ENCODE assay signal across 22 cellular contexts in the genomic region with DNA sequence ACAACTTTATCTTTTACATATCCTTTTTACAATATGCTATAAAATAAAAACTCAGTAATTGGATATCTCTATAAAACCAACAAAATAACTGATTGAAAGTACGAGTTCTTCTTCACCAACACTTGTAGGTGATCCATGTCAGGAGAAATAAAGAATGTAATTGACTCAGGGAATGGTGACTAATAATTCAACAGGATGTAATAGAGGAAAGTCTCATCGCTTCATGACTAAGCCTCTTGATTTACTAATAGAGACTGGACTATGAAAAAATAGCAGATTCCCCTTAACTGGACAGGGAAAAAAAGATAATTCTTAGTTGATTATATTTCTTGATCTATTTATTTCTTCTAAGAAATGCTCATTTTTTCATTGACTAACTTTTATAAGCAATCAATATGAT.
DNase-seq lines count a peak whose midpoint lies in the region; ATAC-seq and TF ChIP-seq lines count a peak whose summit lies in the region.
"Had no signal": no experiment of that assay in that cellular context is flagged by ENCODE, and none has a peak within 500 bp of the region (broad histone marks: within the 10 kb centered on the region; RNA-seq: fewer than 3 reads in every experiment).

No MANE protein-coding gene starts in this region.

- no TSS peak for BruUV-seq in MCF 10A (replicated peaks; lab: Mats Ljungman, UMichigan)

- H3K27ac Mint-ChIP-seq in MCF 10A (ENCODE audit: low read depth, unreplicated experiment): no peak overlapping the region
- H3K27ac Mint-ChIP-seq: activated naive CD8-positive, alpha-beta T cell treated with anti-CD3 and anti-CD28 coated beads, Interleukin-2, amount 10 ng/mL, durations not matched to agents 7 days and 5 days; activated T-cell treated with anti-CD3 and anti-CD28 coated beads, Interleukin-2, amount 50 U/mL, for 24 hours; CD8-positive, alpha-beta T cell; endodermal cell had no signal

- peak; percentile 39 for DNase-seq in MCF 10A (ENCODE audit: unreplicated experiment)
- no peak for DNase-seq in breast epithelium (ENCODE audit: low spot score in 2 of 2)
- peak; percentile 22 for DNase-seq in amniotic stem cell (lab: John Stamatoyannopoulos, UW)
- DNase-seq in foreskin fibroblast: peak; percentile 43 to 68
- DNase-seq in Right ventricle myocardium inferior (ENCODE audit: missing footprints): no peak
- no peak for DNase-seq in colonic mucosa
- DNase-seq: activated CD4-positive, alpha-beta T cell treated with anti-CD3 and anti-CD28 coated beads, Interleukin-2, amount 50 U/mL, for 1 hour; activated naive CD8-positive, alpha-beta T cell treated with anti-CD3 and anti-CD28 coated beads, Interleukin-2, amount 10 ng/mL, durations not matched to agents 7 days and 5 days; activated T-cell treated with anti-CD3 and anti-CD28 coated beads, Interleukin-2, amount 50 U/mL, for 24 hours; caudate nucleus; CD8-positive, alpha-beta T cell; endodermal cell; head of caudate nucleus; NCI-H1105; NCI-H2227 treated with DMSO at 0.1 percent for 48 hours; occipital lobe; stimulated activated CD4-positive, alpha-beta T cell treated with anti-CD3 and anti-CD28 coated beads, Interleukin-4, amount 100 ng/mL, for 4 hours; T1000; transverse colon had no signal

- intact Hi-C loops in MCF 10A (cut with micrococcal nuclease) (no loop called here), breast epithelium (cut with DNase I; ENCODE audit: low total_unique reads) (no loop called here), Right ventricle myocardium inferior (cut with DNase I) (no loop called here), colonic mucosa (cut with DNase I) (no loop called here)

- H3K36me3 ChIP-seq in breast epithelium (no peaks in the 10 kb centered on the region), colonic mucosa (no peaks in the 10 kb centered on the region)
- H3K36me3 ChIP-seq: transverse colon had no signal

- no peak for TF ChIP-seq POLR2A in breast epithelium (IDR thresholded peaks at IDR 0.05)

- H3K27ac ChIP-seq in breast epithelium: no peak overlapping the region
- no peak overlapping the region for H3K27ac ChIP-seq in colonic mucosa
- H3K27ac ChIP-seq: transverse colon had no signal

- peaks cover 19% of the 10 kb centered on the region for H3K9me3 Mint-ChIP-seq in MCF 10A (ENCODE audit: unreplicated experiment)

- H3K27me3 ChIP-seq in breast epithelium: no peaks in the 10 kb centered on the region
- H3K27me3 ChIP-seq in colonic mucosa: no peaks in the 10 kb centered on the region
- H3K27me3 ChIP-seq: transverse colon had no signal

- POLR2A ChIA-PET in MCF 10A (lab: Yijun Ruan, JAX): no interaction called here

- H3K4me3 Mint-ChIP-seq in MCF 10A (ENCODE audit: unreplicated experiment): no peak overlapping the region
- H3K4me3 Mint-ChIP-seq: activated naive CD8-positive, alpha-beta T cell treated with anti-CD3 and anti-CD28 coated beads, Interleukin-2, amount 10 ng/mL, durations not matched to agents 7 days and 5 days; activated T-cell treated with anti-CD3 and anti-CD28 coated beads, Interleukin-2, amount 50 U/mL, for 24 hours; CD8-positive, alpha-beta T cell; endodermal cell had no signal

- ATAC-seq in Right ventricle myocardium inferior (no peak), GM19397 (IDR thresholded peaks at IDR 0.05; ENCODE audit: unreplicated experiment) (no peak), GM19463 (IDR thresholded peaks at IDR 0.05; ENCODE audit: unreplicated experiment) (no peak)
- ATAC-seq: CD8-positive, alpha-beta T cell; GM12878 had no signal

- CTCF ChIA-PET in MCF 10A (lab: Yijun Ruan, JAX): no interaction called here

- no peak for TF ChIP-seq CTCF in MCF 10A (IDR thresholded peaks at IDR 0.05; ENCODE audit: unreplicated experiment)
- no peak for TF ChIP-seq CTCF in breast epithelium (IDR thresholded peaks at IDR 0.05)
- TF ChIP-seq CTCF in foreskin fibroblast (IDR thresholded peaks at IDR 0.05; ENCODE audit: low read depth, low read length): no peak
- no peak for TF ChIP-seq CTCF in colonic mucosa (IDR thresholded peaks at IDR 0.05)

- H3K9ac ChIP-seq in colonic mucosa (ENCODE audit: low read depth in 2 of 2, low read length in 2 of 2): no peak overlapping the region

- H3K4me1 ChIP-seq in breast epithelium: no peaks in the 10 kb centered on the region
- H3K4me1 ChIP-seq in colonic mucosa: no peaks in the 10 kb centered on the region
- H3K4me1 ChIP-seq: transverse colon had no signal

- no peaks in the 10 kb centered on the region for H3K27me3 Mint-ChIP-seq in MCF 10A (ENCODE audit: insufficient read depth, unreplicated experiment)
- H3K27me3 Mint-ChIP-seq: activated naive CD8-positive, alpha-beta T cell treated with anti-CD3 and anti-CD28 coated beads, Interleukin-2, amount 10 ng/mL, durations not matched to agents 7 days and 5 days; activated T-cell treated with anti-CD3 and anti-CD28 coated beads, Interleukin-2, amount 50 U/mL, for 24 hours had no signal

- H3K4me3 ChIP-seq in breast epithelium: no peak overlapping the region
- no peak overlapping the region for H3K4me3 ChIP-seq in foreskin fibroblast (ENCODE audit: low read depth in 1 of 2, low read length in 2 of 2)
- H3K4me3 ChIP-seq in colonic mucosa: no peak overlapping the region
- H3K4me3 ChIP-seq: GM12878, transverse colon had no signal

- peaks cover 5% of the 10 kb centered on the region for H3K36me3 Mint-ChIP-seq in MCF 10A (ENCODE audit: insufficient read depth, unreplicated experiment)

- H3K9me3 ChIP-seq in breast epithelium: peaks cover 8 to 18% of the 10 kb centered on the region in 2 donors
- no peaks in the 10 kb centered on the region for H3K9me3 ChIP-seq in colonic mucosa

- peaks cover 3% of the 10 kb centered on the region for H3K4me1 Mint-ChIP-seq in MCF 10A (ENCODE audit: insufficient read depth, unreplicated experiment)
- H3K4me1 Mint-ChIP-seq: endodermal cell had no signal

Comparison
In these comparisons a context has a peak if more than half of its experiments do, and no peak if none do; other contexts are left out.
1. DNase-seq: peak in MCF 10A (single experiment), amniotic stem cell (single experiment) and foreskin fibroblast (2 of 2); none in breast epithelium (0 of 2), Right ventricle myocardium inferior (single experiment) and colonic mucosa (single experiment).